Comparison of ENCODE assay signal across 16 cellular contexts in genomic region chr3:194092770-194093336, GRCh38.
"Had no signal": no experiment of that assay in that cellular context is flagged by ENCODE, and none has a peak within 500 bp of the region (broad histone marks: within the 10 kb centered on the region; RNA-seq: fewer than 3 reads in every experiment).

No MANE protein-coding gene starts in this region.

- ATAC-seq: activated CD4-positive, alpha-beta T cell treated with anti-CD3 and anti-CD28 coated beads for 36 hours; natural killer cell treated with Interleukin-12 subunit alpha and Interleukin-12 subunit beta and Interleukin-15 and Interleukin-18, amount 100 ng/mL, for 72 hours; right cardiac atrium; T-cell had no signal

- H3K4me3 Mint-ChIP-seq: activated CD4-positive, alpha-beta memory T cell treated with anti-CD3 and anti-CD28 coated beads, Interleukin-2, amount 10 ng/mL, durations not matched to agents 7 days and 5 days; activated CD4-positive, alpha-beta T cell treated with anti-CD3 and anti-CD28 coated beads for 36 hours; natural killer cell treated with Interleukin-12 subunit alpha and Interleukin-12 subunit beta and Interleukin-15 and Interleukin-18, amount 100 ng/mL, for 72 hours; T-cell had no signal

- H3K27me3 Mint-ChIP-seq: activated CD4-positive, alpha-beta T cell treated with anti-CD3 and anti-CD28 coated beads for 36 hours had no signal

- H3K9me3 Mint-ChIP-seq: activated CD4-positive, alpha-beta memory T cell treated with anti-CD3 and anti-CD28 coated beads, Interleukin-2, amount 10 ng/mL, durations not matched to agents 7 days and 5 days; natural killer cell treated with Interleukin-12 subunit alpha and Interleukin-12 subunit beta and Interleukin-15 and Interleukin-18, amount 100 ng/mL, for 72 hours; T-cell had no signal

- H3K4me3 ChIP-seq: esophagus muscularis mucosa, lung, ovary, suprapubic skin had no signal

- H3K27ac Mint-ChIP-seq: activated CD4-positive, alpha-beta memory T cell treated with anti-CD3 and anti-CD28 coated beads, Interleukin-2, amount 10 ng/mL, durations not matched to agents 7 days and 5 days; activated CD4-positive, alpha-beta T cell treated with anti-CD3 and anti-CD28 coated beads for 36 hours; natural killer cell treated with Interleukin-12 subunit alpha and Interleukin-12 subunit beta and Interleukin-15 and Interleukin-18, amount 100 ng/mL, for 72 hours; T-cell had no signal

- H3K36me3 ChIP-seq: esophagus muscularis mucosa, ovary, suprapubic skin had no signal

- DNase-seq: activated CD4-positive, alpha-beta memory T cell treated with anti-CD3 and anti-CD28 coated beads, Interleukin-2, amount 10 ng/mL, durations not matched to agents 7 days and 5 days; activated CD4-positive, alpha-beta T cell treated with anti-CD3 and anti-CD28 coated beads for 36 hours; activated CD8-positive, alpha-beta memory T cell treated with anti-CD3 and anti-CD28 coated beads, Interleukin-2, amount 50 U/mL, for 48 hours; activated naive CD4-positive, alpha-beta T cell; aorta; ovary; right cardiac atrium; stimulated activated CD4-positive, alpha-beta T cell treated with anti-CD3 and anti-CD28 coated beads, Interleukin-1b, Interleukin-23, amount 100 ng/mL, for 48 hours; stimulated activated naive CD4-positive, alpha-beta T cell treated with Interleukin-2 at 50 U/mL for 16 hours; T-cell; T1000 had no signal

- H3K27ac ChIP-seq: esophagus muscularis mucosa, ovary, suprapubic skin, VCaP had no signal

- H3K27me3 ChIP-seq: esophagus muscularis mucosa, ovary, suprapubic skin had no signal

- H3K9me3 ChIP-seq: esophagus muscularis mucosa, ovary, suprapubic skin had no signal

- H3K36me3 Mint-ChIP-seq: natural killer cell treated with Interleukin-12 subunit alpha and Interleukin-12 subunit beta and Interleukin-15 and Interleukin-18, amount 100 ng/mL, for 72 hours; T-cell had no signal
